Comparison of ENCODE assay signal across 18 cellular contexts in the genomic region with DNA sequence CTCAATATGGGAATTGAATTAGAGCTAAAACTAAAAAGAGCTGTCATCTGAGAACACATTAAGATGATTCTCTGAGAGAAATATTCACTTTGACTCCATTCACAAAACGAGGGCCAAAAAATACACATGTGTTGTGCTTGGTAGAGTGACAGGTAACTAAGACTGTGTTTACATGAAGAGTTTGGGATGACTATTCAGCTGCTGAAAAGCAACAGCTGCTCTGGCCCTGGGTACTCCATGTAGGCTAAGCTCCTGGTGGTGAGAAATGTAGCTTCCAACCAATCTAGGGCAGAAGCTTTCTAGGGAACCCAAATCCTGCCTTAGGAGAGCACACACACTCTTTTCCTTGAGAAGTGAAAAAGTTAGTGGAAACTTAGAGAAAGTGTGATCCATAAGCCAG.
"Had no signal": no experiment of that assay in that cellular context is flagged by ENCODE, and none has a peak within 500 bp of the region (broad histone marks: within the 10 kb centered on the region; RNA-seq: fewer than 3 reads in every experiment).

No MANE protein-coding gene starts in this region.

- H3K9me3 ChIP-seq: adrenal gland, esophagus muscularis mucosa, gastrocnemius medialis, heart left ventricle, lower lobe of right lung, ovary, sigmoid colon, thyroid gland had no signal

- H3K36me3 ChIP-seq: adrenal gland, cardiac muscle cell, gastrocnemius medialis, lower lobe of right lung, neural progenitor cell, ovary, sigmoid colon, thyroid gland had no signal

- ATAC-seq: activated T-helper 17 cell treated with anti-CD3 and anti-CD28 coated beads, Interleukin-2, amount 50 U/mL, for 72 hours; gastrocnemius medialis; lower lobe of right lung; stimulated activated memory B cell treated with anti-CD40 and anti-IgM and Interleukin-4, amounts not matched to agents 10 μg/mL and 1 μg/mL and 100 μg/mL, for 72 hours had no signal

- H3K27ac ChIP-seq: adrenal gland, cardiac muscle cell, esophagus muscularis mucosa, gastrocnemius medialis, heart left ventricle, lower lobe of right lung, neural progenitor cell, ovary, sigmoid colon, thyroid gland had no signal

- DNase-seq: activated CD4-positive, CD25-positive, alpha-beta regulatory T cell; activated naive CD4-positive, alpha-beta T cell treated with anti-CD3 and anti-CD28 coated beads, Interleukin-2, amount 10 ng/mL, durations not matched to agents 7 days and 5 days; activated T-cell treated with anti-CD3 and anti-CD28 coated beads for 4 hours; adrenal gland; gastrocnemius medialis; heart left ventricle; left cardiac atrium; lower lobe of right lung; ovary; sigmoid colon; stimulated activated CD4-positive, alpha-beta T cell treated with anti-CD3 and anti-CD28 coated beads, Interleukin-2, amount 100 ng/mL, for 24 hours; T-helper 2 cell; thyroid gland had no signal

- H3K4me1 ChIP-seq: adrenal gland, esophagus muscularis mucosa, gastrocnemius medialis, lower lobe of right lung, neural progenitor cell, sigmoid colon, thyroid gland had no signal

- H3K4me3 ChIP-seq: adrenal gland, cardiac muscle cell, esophagus muscularis mucosa, gastrocnemius medialis, heart left ventricle, lower lobe of right lung, neural progenitor cell, ovary, sigmoid colon, thyroid gland had no signal

- H3K27me3 ChIP-seq: adrenal gland, cardiac muscle cell, esophagus muscularis mucosa, gastrocnemius medialis, heart left ventricle, neural progenitor cell, ovary, sigmoid colon, thyroid gland had no signal
